ENCODE assay signal across 8 cellular contexts in genomic region chr11:111446404-111447152, GRCh38.
DNase-seq lines count a peak whose midpoint lies in the region; ATAC-seq, FAIRE-seq and TF ChIP-seq lines count a peak whose summit lies in the region.

No MANE protein-coding gene starts in this region.

- H2BK15ac ChIP-seq in H9 (ENCODE audit: low read depth, low read length): no peak overlapping the region

- TF ChIP-seq CTCF in H9 (conservative IDR thresholded peaks at IDR 0.05) (peak; percentile 83), omental fat pad (IDR thresholded peaks at IDR 0.05) (peak in 1 of 3 donors; percentile 62), tibial nerve (IDR thresholded peaks at IDR 0.05) (peak; percentile 66 to 84 (median 72))

- no peak overlapping the region for H3K4me3 ChIP-seq in tibial nerve

- H4K91ac ChIP-seq in H9 (ENCODE audit: insufficient read length, low read depth, low read length): no peak overlapping the region

- no peak overlapping the region for H2BK20ac ChIP-seq in H9 (ENCODE audit: low read depth, low read length, poor library complexity, severe bottlenecking)

- no peak overlapping the region for H2AK5ac ChIP-seq in H9 (ENCODE audit: insufficient read length, low read length)

- no CpG with 5 or more reads among the region's 5 CpGs for WGBS in H9 (ENCODE audit: extremely low coverage, insufficient read length, low lambda C conversion rate)
- 42 to 46% methylated on average over 5 of the region's 5 CpGs for WGBS in tibial nerve, 2 donors

- no peak overlapping the region for H2BK5ac ChIP-seq in H9 (ENCODE audit: insufficient read length, low read length)

- no peak overlapping the region for H3K27ac Mint-ChIP-seq in H9

- H3K27me3 Mint-ChIP-seq in H9 (ENCODE audit: low read depth): no peaks in the 10 kb centered on the region; the same call in 1 of the 2 replicates

- H2AFZ ChIP-seq in H9 (ENCODE audit: low read length): no peak overlapping the region

- no peaks in the 10 kb centered on the region for H4K20me1 ChIP-seq in H9 (ENCODE audit: control insufficient read depth, insufficient read depth, insufficient read length)

- H2BK120ac ChIP-seq in H9 (ENCODE audit: low read depth, low read length, poor library complexity, severe bottlenecking): no peak overlapping the region

- no peak overlapping the region for H3K56ac ChIP-seq in H9 (ENCODE audit: insufficient read length, low read depth, low read length)

- no peak overlapping the region for H3K9ac ChIP-seq in H9 (ENCODE audit: extremely low read depth, insufficient read length, low read length)

- H3K14ac ChIP-seq in H9 (ENCODE audit: insufficient read depth, low read length): no peak overlapping the region

- H3K36me3 ChIP-seq in tibial nerve: no peaks in the 10 kb centered on the region

- H3K4ac ChIP-seq in H9 (ENCODE audit: low read depth, low read length): no peak overlapping the region

- H3K4me3 Mint-ChIP-seq in H9: no peak overlapping the region

- no peaks in the 10 kb centered on the region for H3K9me3 Mint-ChIP-seq in H9

- H3K27me3 ChIP-seq in H9 (ENCODE audit: insufficient read depth, low read length) (no peaks in the 10 kb centered on the region), tibial nerve (no peaks in the 10 kb centered on the region)

- peak; percentile 88 for ATAC-seq in omental fat pad (ENCODE audit: low FRiP score)

- H3K23ac ChIP-seq in H9 (ENCODE audit: insufficient read length, low read depth, low read length): no peak overlapping the region

- peak in 1 of 2 donors; percentile 59 for TF ChIP-seq EP300 in tibial nerve (IDR thresholded peaks at IDR 0.05)

- H4K8ac ChIP-seq in H9 (replicated peaks; ENCODE audit: insufficient read length, low read depth, low read length): no peak overlapping the region

- H2BK12ac ChIP-seq in H9 (ENCODE audit: insufficient read length, low read depth, low read length): no peak overlapping the region

- peak; percentile 88 for FAIRE-seq in G401.6 (lab: Jason Lieb, UNC)

- H3K27ac ChIP-seq in H9 (ENCODE audit: insufficient read length, low read depth, low read length): no peak overlapping the region
- no peak overlapping the region for H3K27ac ChIP-seq in tibial nerve

- no peaks in the 10 kb centered on the region for H3K23me2 ChIP-seq in H9 (ENCODE audit: insufficient read length, low read depth, low read length, poor library complexity, severe bottlenecking)

- H4K5ac ChIP-seq in H9 (ENCODE audit: insufficient read length, low read depth, low read length): no peak overlapping the region

- TF ChIP-seq POLR2A in tibial nerve (IDR thresholded peaks at IDR 0.05): no peak

- DNase-seq in H9 (peak; percentile 82), LoVo (ENCODE audit: low spot score) (peak; percentile 85), RPMI8226 (peak; percentile 93), fibroblast of the conjunctiva (ENCODE audit: low read depth) (peak; percentile 89), omental fat pad (ENCODE audit: low spot score) (peak; percentile 54), tibial nerve (ENCODE audit: low spot score in 2 of 2) (peak; percentile 59 to 80)
- DNase-seq in activated T-helper 1 cell treated with anti-CD3 and anti-CD28 coated beads, Interleukin-2, amount 50 U/mL, for 16 hours (ENCODE audit: low read depth in 1 of 2, low spot score in 1 of 2): peak; percentile 40 to 53

- H3K18ac ChIP-seq in H9 (ENCODE audit: insufficient read length, low read depth, low read length): no peak overlapping the region

- peaks cover 7 to 11% of the 10 kb centered on the region in 2 experiments for H3K4me1 Mint-ChIP-seq in H9

- H3T11ph ChIP-seq in H9 (ENCODE audit: low read length): no peak overlapping the region

- H3K9me3 ChIP-seq in H9 (ENCODE audit: control insufficient read depth, low read depth, low read length): no peaks in the 10 kb centered on the region
- no peaks in the 10 kb centered on the region for H3K9me3 ChIP-seq in tibial nerve

- H3K79me1 ChIP-seq in H9 (ENCODE audit: insufficient read depth, low read depth, low read length, poor library complexity, severe bottlenecking): no peaks in the 10 kb centered on the region

- no peaks in the 10 kb centered on the region for H3K79me2 ChIP-seq in H9 (ENCODE audit: insufficient read depth, low read length)

- H3K36me3 Mint-ChIP-seq in H9 (ENCODE audit: insufficient read depth in 1 of 3, low read depth in 3 of 3): no peaks in the 10 kb centered on the region

- H3K4me2 ChIP-seq in H9 (ENCODE audit: insufficient read depth, insufficient read length, low read length): no peak overlapping the region

- no peaks in the 10 kb centered on the region; the same call in 1 of the 2 replicates for H3K4me1 ChIP-seq in H9 (ENCODE audit: insufficient read depth, low read length)
- peaks cover 0 to 7% (median 0%) of the 10 kb centered on the region in 4 donors for H3K4me1 ChIP-seq in tibial nerve
